Comparison of ENCODE assay signal across 8 cellular contexts in the genomic region with DNA sequence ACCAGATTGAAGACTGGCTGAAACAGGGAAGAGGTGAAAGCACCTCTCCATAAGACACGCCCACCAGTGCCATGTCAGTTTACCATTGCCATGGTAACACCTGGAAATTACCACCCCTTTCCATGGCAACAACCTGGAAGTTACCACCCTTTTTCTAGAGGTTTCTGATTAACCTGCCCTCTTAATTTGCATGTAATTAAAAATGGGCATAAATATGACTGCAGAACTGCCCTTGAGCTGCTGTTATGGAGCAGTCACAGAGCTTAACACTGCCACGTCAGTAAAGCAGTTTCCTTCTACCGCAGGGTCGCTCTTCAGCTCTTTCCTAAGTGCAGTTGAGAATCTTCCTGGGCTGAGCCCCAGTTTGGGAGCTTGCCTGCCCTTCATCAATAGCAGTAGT.
DNase-seq lines count a peak whose midpoint lies in the region; ATAC-seq and TF ChIP-seq lines count a peak whose summit lies in the region.

No MANE protein-coding gene starts in this region.

- CTCF ChIA-PET in GM10248 (lab: Yijun Ruan, JAX) = interaction anchor here (1.2 to 1.4 kb wide), 3 partner anchors 24 to 117 kb away, joined by 3 to 4 read pairs (median 4); no protein-coding TSS in a partner anchor

- DNase-seq in NAMALWA (ENCODE audit: low spot score) = peak; percentile 95
- DNase-seq in effector CD8-positive, alpha-beta T cell (lab: John Stamatoyannopoulos, UW) = peak; percentile 40
- no peak for DNase-seq in stimulated activated effector memory CD8-positive, alpha-beta T cell treated with anti-CD3 and anti-CD28 coated beads, Interleukin-12 subunit alpha, Interleukin-12 subunit beta, amount 100 ng/mL, for 72 hours (ENCODE audit: low spot score in 2 of 2)
- no peak for DNase-seq in GM10248 (ENCODE audit: extremely low spot score)
- DNase-seq in NCI-H1436 treated with DMSO at 0.1 percent for 48 hours (lab: John Stamatoyannopoulos, UW) = no peak
- no peak for DNase-seq in glomerular visceral epithelial cell (ENCODE audit: extremely low spot score)

- H3K4me3 Mint-ChIP-seq in stimulated activated effector memory CD8-positive, alpha-beta T cell treated with anti-CD3 and anti-CD28 coated beads, Interleukin-12 subunit alpha, Interleukin-12 subunit beta, amount 100 ng/mL, for 72 hours = peak overlapping the region; percentile 86

- H3K9me3 Mint-ChIP-seq in stimulated activated effector memory CD8-positive, alpha-beta T cell treated with anti-CD3 and anti-CD28 coated beads, Interleukin-12 subunit alpha, Interleukin-12 subunit beta, amount 100 ng/mL, for 72 hours = no peaks in the 10 kb centered on the region

- H3K36me3 Mint-ChIP-seq in stimulated activated effector memory CD8-positive, alpha-beta T cell treated with anti-CD3 and anti-CD28 coated beads, Interleukin-12 subunit alpha, Interleukin-12 subunit beta, amount 100 ng/mL, for 72 hours = peaks cover 6% of the 10 kb centered on the region

- TF ChIP-seq CTCF in GM10248 (IDR thresholded peaks at IDR 0.05; ENCODE audit: control extremely low read depth, extremely low read depth, low read depth, missing control alignments) = no peak

- ATAC-seq in GM18499 (IDR thresholded peaks at IDR 0.05; ENCODE audit: insufficient read depth, unreplicated experiment) = peak; percentile 23
- ATAC-seq in GM21528 (IDR thresholded peaks at IDR 0.05; ENCODE audit: low FRiP score, unreplicated experiment) = peak; percentile 38
- ATAC-seq in stimulated activated effector memory CD8-positive, alpha-beta T cell treated with anti-CD3 and anti-CD28 coated beads, Interleukin-12 subunit alpha, Interleukin-12 subunit beta, amount 100 ng/mL, for 72 hours = peak; percentile 68

- POLR2A ChIA-PET in GM10248 (lab: Yijun Ruan, JAX) = interaction anchor here (0.6 to 1.5 kb wide), 11 partner anchors 12 to 216 kb away, joined by 3 to 7 read pairs (median 4); a partner anchor contains a TSS

- peak overlapping the region; percentile 90 for H3K27ac Mint-ChIP-seq in stimulated activated effector memory CD8-positive, alpha-beta T cell treated with anti-CD3 and anti-CD28 coated beads, Interleukin-12 subunit alpha, Interleukin-12 subunit beta, amount 100 ng/mL, for 72 hours

- peaks cover 63% of the 10 kb centered on the region for H3K4me1 Mint-ChIP-seq in stimulated activated effector memory CD8-positive, alpha-beta T cell treated with anti-CD3 and anti-CD28 coated beads, Interleukin-12 subunit alpha, Interleukin-12 subunit beta, amount 100 ng/mL, for 72 hours

Comparison
In these comparisons a context has a peak if more than half of its experiments do, and no peak if none do; other contexts are left out.
1. DNase-seq: peak in NAMALWA (single experiment) and effector CD8-positive, alpha-beta T cell (single experiment); none in stimulated activated effector memory CD8-positive, alpha-beta T cell treated with anti-CD3 and anti-CD28 coated beads, Interleukin-12 subunit alpha, Interleukin-12 subunit beta, amount 100 ng/mL, for 72 hours (0 of 2), GM10248 (single experiment), NCI-H1436 treated with DMSO at 0.1 percent for 48 hours (single experiment) and glomerular visceral epithelial cell (single experiment).
2. Peak in every context shown above with its lines, with median percentiles within 50 percentile points of each other: ATAC-seq.